ENCODE assay signal across 8 cellular contexts in genomic region chr16:379961-380836, GRCh38. TPM values are rescaled to one million over a fixed set of nuclear protein-coding genes. Genes with fewer than 3 reads are reported as not detected.
A peak's percentile ranks its signal among the peaks of the same experiment; 100 is the strongest.
DNase-seq lines count a peak whose midpoint lies in the region; ATAC-seq and TF ChIP-seq lines count a peak whose summit lies in the region.

No MANE protein-coding gene starts in this region.

- H3K4me1 ChIP-seq in ACC112 (ENCODE audit: control insufficient read depth, insufficient read depth, low read length, unreplicated experiment) = no peaks in the 10 kb centered on the region
- peaks cover 2% of the 10 kb centered on the region; the same call in 1 of the 2 replicates for H3K4me1 ChIP-seq in IMR-90 (ENCODE audit: control insufficient read depth, insufficient read depth, low read length)
- peaks cover 29% of the 10 kb centered on the region for H3K4me1 ChIP-seq in mucosa of stomach (ENCODE audit: control insufficient read depth, insufficient read depth, low read length)

- H2AK5ac ChIP-seq in IMR-90 (ENCODE audit: low read depth, low read length) = no peak overlapping the region

- no peak overlapping the region for H3K4ac ChIP-seq in IMR-90 (ENCODE audit: low read depth, low read length)

- DNase-seq in IMR-90 = no peak
- no peak for DNase-seq in central memory CD8-positive, alpha-beta T cell (ENCODE audit: low spot score in 2 of 2)
- no peak for DNase-seq in SW 1271 (lab: John Stamatoyannopoulos, UW)
- DNase-seq in CD1c-positive myeloid dendritic cell (ENCODE audit: extremely low spot score) = no peak
- no peak for DNase-seq in kidney tubule cell (ENCODE audit: low spot score)
- no peak for DNase-seq in NCI-H1694 (lab: John Stamatoyannopoulos, UW)

- no peaks in the 10 kb centered on the region for H3K9me3 Mint-ChIP-seq in central memory CD8-positive, alpha-beta T cell

- ATAC-seq in IMR-90 (ENCODE audit: low read depth) = no peak
- no peak for ATAC-seq in central memory CD8-positive, alpha-beta T cell (replicated peaks; ENCODE audit: extremely low read depth, poor library complexity, severe bottlenecking)

- H3K36me3 Mint-ChIP-seq in central memory CD8-positive, alpha-beta T cell (ENCODE audit: insufficient read depth) = peaks cover 6% of the 10 kb centered on the region

- peak overlapping the region; percentile 92 for H3K4me3 ChIP-seq in ACC112 (ENCODE audit: low read depth, low read length)
- peak overlapping the region; percentile 88 for H3K4me3 ChIP-seq in IMR-90 (ENCODE audit: insufficient read depth, low read depth, low read length)
- H3K4me3 ChIP-seq in mucosa of stomach (ENCODE audit: low read length) = no peak overlapping the region

- no peak for TF ChIP-seq CTCF in IMR-90 (conservative IDR thresholded peaks at IDR 0.05; ENCODE audit: low read depth, low read length)

- H3K27me3 Mint-ChIP-seq in central memory CD8-positive, alpha-beta T cell = no peaks in the 10 kb centered on the region

- no peaks in the 10 kb centered on the region for H3K9me1 ChIP-seq in IMR-90 (ENCODE audit: insufficient read depth, low read length)

- CTCF ChIA-PET in IMR-90 (lab: Yijun Ruan, JAX) = no interaction called here

- H3K36me3 ChIP-seq in ACC112 (ENCODE audit: insufficient read depth, low read length) (no peaks in the 10 kb centered on the region), IMR-90 (ENCODE audit: control insufficient read depth, insufficient read depth, low read length) (peaks cover 18% of the 10 kb centered on the region), mucosa of stomach (ENCODE audit: control insufficient read depth, insufficient read depth, low read length) (peaks cover 10% of the 10 kb centered on the region)

- H3K79me2 ChIP-seq in ACC112 (ENCODE audit: control insufficient read depth, insufficient read depth, low read length, unreplicated experiment) = peaks cover 16% of the 10 kb centered on the region

- peaks cover 13 to 29% of the 10 kb centered on the region in 2 experiments; a peak in 3 of 4 replicates for H3K79me1 ChIP-seq in IMR-90 (ENCODE audit: low read depth in 1 of 2, low read length in 2 of 2)

- H3K27ac ChIP-seq in ACC112 (ENCODE audit: low read depth, low read length) (no peak overlapping the region), IMR-90 (ENCODE audit: insufficient read depth, low read length) (peak overlapping the region; percentile 82; the same call in 1 of the 2 replicates)

- H3K4me2 ChIP-seq in IMR-90 (ENCODE audit: low read depth, low read length) = peak overlapping the region; percentile 95

- H3K9me3 ChIP-seq in IMR-90 (ENCODE audit: control insufficient read depth, insufficient read depth, low read length) (no peaks in the 10 kb centered on the region), mucosa of stomach (ENCODE audit: control insufficient read depth, low read length) (no peaks in the 10 kb centered on the region)

- H3K9ac ChIP-seq in IMR-90 (ENCODE audit: low read depth, low read length) = peak overlapping the region; percentile 91
- peak overlapping the region; percentile 80 for H3K9ac ChIP-seq in mucosa of stomach (ENCODE audit: low read length)

- TF ChIP-seq POLR2A in IMR-90 (IDR thresholded peaks at IDR 0.05; ENCODE audit: low read depth, low read length) = no peak

- H2AFZ ChIP-seq in ACC112 (ENCODE audit: low read length, unreplicated experiment) (no peak overlapping the region), IMR-90 (replicated peaks; ENCODE audit: low read length, poor library complexity) (no peak overlapping the region)

- peak overlapping the region; percentile 42; the same call in 1 of the 2 replicates for H3K23ac ChIP-seq in IMR-90 (ENCODE audit: low read depth, low read length)

- no peak overlapping the region for H3K56ac ChIP-seq in IMR-90 (ENCODE audit: extremely low read depth, insufficient read depth, low read length)

- no peak overlapping the region for H4K8ac ChIP-seq in IMR-90 (ENCODE audit: low read depth in 2 of 2, low read length in 2 of 2)

- intact Hi-C loops in IMR-90 (cut with micrococcal nuclease) = no loop called here

- POLR2A ChIA-PET in IMR-90 (lab: Charles Lee; ENCODE audit: unreplicated experiment) = interaction anchor here (0.6 kb wide), 1 partner anchor 13 kb away, joined by 5 read pairs; no protein-coding TSS in a partner anchor

- TF ChIP-seq RAD21 in IMR-90 (IDR thresholded peaks at IDR 0.05; ENCODE audit: low read length) = no peak

- no peaks in the 10 kb centered on the region for H3K27me3 ChIP-seq in ACC112 (ENCODE audit: insufficient read depth, low read length)
- no peaks in the 10 kb centered on the region for H3K27me3 ChIP-seq in IMR-90 (ENCODE audit: control insufficient read depth, insufficient read depth, low read length)
- no peaks in the 10 kb centered on the region for H3K27me3 ChIP-seq in mucosa of stomach (ENCODE audit: control insufficient read depth, insufficient read depth, low read length)

- dilution Hi-C loops in IMR-90 (cut with HindIII; ENCODE audit: low sequenced_read_pairs, unreplicated experiment) = no loop called here

- no TSS peak for BruUV-seq in IMR-90 (replicated peaks; lab: Mats Ljungman, UMichigan)

- H3K4me1 Mint-ChIP-seq in central memory CD8-positive, alpha-beta T cell = peaks cover 13% of the 10 kb centered on the region

- no peak overlapping the region for H2BK5ac ChIP-seq in IMR-90 (ENCODE audit: low read depth, low read length, poor library complexity, severe bottlenecking)

- H4K5ac ChIP-seq in IMR-90 (ENCODE audit: low read depth, low read length) = no peak overlapping the region

- H2BK20ac ChIP-seq in IMR-90 (ENCODE audit: low read depth, low read length) = no peak overlapping the region

- 60% methylated on average over 1 of the region's 29 CpGs; no CpG with 5 or more reads in 1 of the 2 experiments for WGBS in IMR-90 (ENCODE audit: extremely low coverage in 2 of 2, insufficient read length in 1 of 2), 2 experiments

- H3K4me3 Mint-ChIP-seq in central memory CD8-positive, alpha-beta T cell = peak overlapping the region; percentile 77

- no peak overlapping the region for H3K14ac ChIP-seq in IMR-90 (replicated peaks; ENCODE audit: low read depth, low read length)

- H2AK9ac ChIP-seq in IMR-90 (replicated peaks; ENCODE audit: low read depth, low read length, poor library complexity) = no peak overlapping the region

- H2BK120ac ChIP-seq in IMR-90 (ENCODE audit: low read depth, low read length) = no peak overlapping the region

- no peak overlapping the region for H2BK15ac ChIP-seq in IMR-90 (ENCODE audit: low read depth, low read length)

- in situ Hi-C loops in IMR-90 (cut with MboI; ENCODE audit: low sequenced_read_pairs) = no loop called here

- H4K20me1 ChIP-seq in IMR-90 (ENCODE audit: insufficient read depth, low read length) = peaks cover 16% of the 10 kb centered on the region

- no peak overlapping the region for H3K18ac ChIP-seq in IMR-90 (ENCODE audit: low read depth, low read length)

- H4K91ac ChIP-seq in IMR-90 (ENCODE audit: insufficient read depth, low read depth, low read length) = no peak overlapping the region

- H3K27ac Mint-ChIP-seq in central memory CD8-positive, alpha-beta T cell (ENCODE audit: low read depth) = peak overlapping the region; percentile 38

TF ChIP-seq in IMR-90, 13 proteins besides CTCF, POLR2A, EP300 and RAD21 (continues in another document):
- TF ChIP-seq, protein P1, sequence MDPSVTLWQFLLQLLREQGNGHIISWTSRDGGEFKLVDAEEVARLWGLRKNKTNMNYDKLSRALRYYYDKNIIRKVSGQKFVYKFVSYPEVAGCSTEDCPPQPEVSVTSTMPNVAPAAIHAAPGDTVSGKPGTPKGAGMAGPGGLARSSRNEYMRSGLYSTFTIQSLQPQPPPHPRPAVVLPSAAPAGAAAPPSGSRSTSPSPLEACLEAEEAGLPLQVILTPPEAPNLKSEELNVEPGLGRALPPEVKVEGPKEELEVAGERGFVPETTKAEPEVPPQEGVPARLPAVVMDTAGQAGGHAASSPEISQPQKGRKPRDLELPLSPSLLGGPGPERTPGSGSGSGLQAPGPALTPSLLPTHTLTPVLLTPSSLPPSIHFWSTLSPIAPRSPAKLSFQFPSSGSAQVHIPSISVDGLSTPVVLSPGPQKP (IDR thresholded peaks at IDR 0.05; ENCODE audit: borderline replicate concordance, low read depth, low read length) = no peak
- TF ChIP-seq BHLHE40 (IDR thresholded peaks at IDR 0.05; ENCODE audit: low read depth, low read length) = no peak
- TF ChIP-seq CEBPB (IDR thresholded peaks at IDR 0.05; ENCODE audit: low read depth, low read length) = no peak
- no peak for TF ChIP-seq SMC3 (IDR thresholded peaks at IDR 0.05; ENCODE audit: low read depth, low read length)
- TF ChIP-seq, protein P2, sequence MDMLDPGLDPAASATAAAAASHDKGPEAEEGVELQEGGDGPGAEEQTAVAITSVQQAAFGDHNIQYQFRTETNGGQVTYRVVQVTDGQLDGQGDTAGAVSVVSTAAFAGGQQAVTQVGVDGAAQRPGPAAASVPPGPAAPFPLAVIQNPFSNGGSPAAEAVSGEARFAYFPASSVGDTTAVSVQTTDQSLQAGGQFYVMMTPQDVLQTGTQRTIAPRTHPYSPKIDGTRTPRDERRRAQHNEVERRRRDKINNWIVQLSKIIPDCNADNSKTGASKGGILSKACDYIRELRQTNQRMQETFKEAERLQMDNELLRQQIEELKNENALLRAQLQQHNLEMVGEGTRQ (IDR thresholded peaks at IDR 0.05; ENCODE audit: low read depth, low read length) = no peak
- no peak for TF ChIP-seq FOS (IDR thresholded peaks at IDR 0.05; ENCODE audit: low read depth, low read length)
- TF ChIP-seq RCOR1 (IDR thresholded peaks at IDR 0.05; ENCODE audit: insufficient replicate concordance, low read length) = no peak

RNA-seq across cellular contexts. Expression of gene PGAP6, which starts 1.6 kb away (rescaled TPM):
- 49.1 and 56.1 TPM in 2 replicates for total RNA-seq in IMR-90 (2012; rRNA removed)
- polyA plus RNA-seq in IMR-90 (2012; rRNA removed) = 124 and 125 TPM in 2 replicates
- polyA plus RNA-seq in IMR-90 (2012; cell fraction: cytosol; rRNA removed) = 60.8 and 173 TPM in 2 replicates
- 138 and 443 TPM in 2 replicates for polyA plus RNA-seq in IMR-90 (2012; cell fraction: nucleus; rRNA removed; ENCODE audit: low replicate concordance)

RNA-seq across cellular contexts. Expression of gene MRPL28, which starts 9.9 kb away (rescaled TPM):
- 104 and 106 TPM in 2 replicates for total RNA-seq in IMR-90 (2012; rRNA removed)
- polyA plus RNA-seq in IMR-90 (2012; rRNA removed) = 181 and 255 TPM in 2 replicates
- polyA plus RNA-seq in IMR-90 (2012; cell fraction: cytosol; rRNA removed) = 224 and 350 TPM in 2 replicates
- polyA plus RNA-seq in IMR-90 (2012; cell fraction: nucleus; rRNA removed; ENCODE audit: low replicate concordance) = 81.5 and 129 TPM in 2 replicates

RNA-seq across cellular contexts. Expression of gene NME4, which starts 16.8 kb away (rescaled TPM):
- 123 and 124 TPM in 2 replicates for total RNA-seq in IMR-90 (2012; rRNA removed)
- 288 and 406 TPM in 2 replicates for polyA plus RNA-seq in IMR-90 (2012; rRNA removed)
- polyA plus RNA-seq in IMR-90 (2012; cell fraction: cytosol; rRNA removed) = 464 and 725 TPM in 2 replicates
- 233 and 407 TPM in 2 replicates for polyA plus RNA-seq in IMR-90 (2012; cell fraction: nucleus; rRNA removed; ENCODE audit: low replicate concordance)

RNA-seq across cellular contexts. Expression of gene DECR2, which starts 21.5 kb away (rescaled TPM):
- 3.9 TPM in 2 replicates for total RNA-seq in IMR-90 (2012; rRNA removed)
- 26.7 and 29.6 TPM in 2 replicates for polyA plus RNA-seq in IMR-90 (2012; rRNA removed)
- polyA plus RNA-seq in IMR-90 (2012; cell fraction: cytosol; rRNA removed) = 14.9 and 32.6 TPM in 2 replicates
- 68.9 and 165 TPM in 2 replicates for polyA plus RNA-seq in IMR-90 (2012; cell fraction: nucleus; rRNA removed; ENCODE audit: low replicate concordance)

RNA-seq across cellular contexts. Expression of gene AXIN1, which starts 27.7 kb away (rescaled TPM):
- total RNA-seq in IMR-90 (2012; rRNA removed) = 10.9 and 11.9 TPM in 2 replicates
- 14.2 and 15.1 TPM in 2 replicates for polyA plus RNA-seq in IMR-90 (2012; rRNA removed)
- 18.6 and 22.1 TPM in 2 replicates for polyA plus RNA-seq in IMR-90 (2012; cell fraction: cytosol; rRNA removed)
- polyA plus RNA-seq in IMR-90 (2012; cell fraction: nucleus; rRNA removed; ENCODE audit: low replicate concordance) = 19.0 and 28.1 TPM in 2 replicates
